ENCODE assay signal across 9 cellular contexts in genomic region chr16:3028716-3029319, GRCh38.
DNase-seq lines count a peak whose midpoint lies in the region; ATAC-seq lines count a peak whose summit lies in the region.
"Had no signal": no experiment of that assay in that cellular context is flagged by ENCODE, and none has a peak within 500 bp of the region (broad histone marks: within the 10 kb centered on the region; RNA-seq: fewer than 3 reads in every experiment).

No MANE protein-coding gene starts in this region.

- DNase-seq in activated naive CD8-positive, alpha-beta T cell treated with anti-CD3 and anti-CD28 coated beads, Interleukin-2, amount 50 U/mL, for 24 hours = no peak
- DNase-seq in NCI-H2171 (lab: John Stamatoyannopoulos, UW) (peak; percentile 51), NCI-H446 (lab: John Stamatoyannopoulos, UW) (no peak)
- no peak for DNase-seq in stimulated activated naive CD8-positive, alpha-beta T cell treated with anti-CD3 and anti-CD28 coated beads, Interleukin-15, amount 100 ng/mL, for 72 hours
- DNase-seq: NCI-H446 treated with DMSO at 0.1 percent for 48 hours had no signal

- H3K9me3 Mint-ChIP-seq in activated naive CD8-positive, alpha-beta T cell (ENCODE audit: low read depth) = no peaks in the 10 kb centered on the region
- no peaks in the 10 kb centered on the region for H3K9me3 Mint-ChIP-seq in activated naive CD8-positive, alpha-beta T cell treated with anti-CD3 and anti-CD28 coated beads, Interleukin-2, amount 50 U/mL, for 24 hours
- no peaks in the 10 kb centered on the region for H3K9me3 Mint-ChIP-seq in dendritic cell treated with granulocyte-macrophage colony-stimulating factor and Interleukin-4, amounts not matched to agents 40 ng/mL and 50 ng/mL, for 4 days
- no peaks in the 10 kb centered on the region for H3K9me3 Mint-ChIP-seq in stimulated activated naive CD8-positive, alpha-beta T cell treated with anti-CD3 and anti-CD28 coated beads, Interleukin-15, amount 100 ng/mL, for 72 hours

- ATAC-seq in activated naive CD8-positive, alpha-beta T cell treated with anti-CD3 and anti-CD28 coated beads, Interleukin-2, amount 50 U/mL, for 24 hours = no peak
- ATAC-seq in stimulated activated naive CD8-positive, alpha-beta T cell treated with anti-CD3 and anti-CD28 coated beads, Interleukin-15, amount 100 ng/mL, for 72 hours = no peak
- ATAC-seq in HG02588 (IDR thresholded peaks at IDR 0.05; ENCODE audit: unreplicated experiment) (no peak), GM18870 (IDR thresholded peaks at IDR 0.05; ENCODE audit: unreplicated experiment) (no peak)

- H3K36me3 Mint-ChIP-seq in activated naive CD8-positive, alpha-beta T cell = no peaks in the 10 kb centered on the region
- peaks cover 8% of the 10 kb centered on the region for H3K36me3 Mint-ChIP-seq in activated naive CD8-positive, alpha-beta T cell treated with anti-CD3 and anti-CD28 coated beads, Interleukin-2, amount 50 U/mL, for 24 hours (ENCODE audit: low read depth)
- peaks cover 36% of the 10 kb centered on the region for H3K36me3 Mint-ChIP-seq in dendritic cell treated with granulocyte-macrophage colony-stimulating factor and Interleukin-4, amounts not matched to agents 40 ng/mL and 50 ng/mL, for 4 days (ENCODE audit: low read depth)

- intact Hi-C loops in dendritic cell treated with granulocyte-macrophage colony-stimulating factor and Interleukin-4, amounts not matched to agents 40 ng/mL and 50 ng/mL, for 4 days (cut with micrococcal nuclease) = no loop called here

- H3K4me1 Mint-ChIP-seq in activated naive CD8-positive, alpha-beta T cell (ENCODE audit: low read depth) = peaks cover 23% of the 10 kb centered on the region
- H3K4me1 Mint-ChIP-seq in activated naive CD8-positive, alpha-beta T cell treated with anti-CD3 and anti-CD28 coated beads, Interleukin-2, amount 50 U/mL, for 24 hours = peaks cover 30% of the 10 kb centered on the region
- H3K4me1 Mint-ChIP-seq in dendritic cell treated with granulocyte-macrophage colony-stimulating factor and Interleukin-4, amounts not matched to agents 40 ng/mL and 50 ng/mL, for 4 days (ENCODE audit: low read depth) = peaks cover 75% of the 10 kb centered on the region
- H3K4me1 Mint-ChIP-seq in stimulated activated naive CD8-positive, alpha-beta T cell treated with anti-CD3 and anti-CD28 coated beads, Interleukin-15, amount 100 ng/mL, for 72 hours = peaks cover 63% of the 10 kb centered on the region

- peaks cover 21% of the 10 kb centered on the region for H3K27me3 Mint-ChIP-seq in activated naive CD8-positive, alpha-beta T cell
- peaks cover 43% of the 10 kb centered on the region for H3K27me3 Mint-ChIP-seq in activated naive CD8-positive, alpha-beta T cell treated with anti-CD3 and anti-CD28 coated beads, Interleukin-2, amount 50 U/mL, for 24 hours
- H3K27me3 Mint-ChIP-seq in dendritic cell treated with granulocyte-macrophage colony-stimulating factor and Interleukin-4, amounts not matched to agents 40 ng/mL and 50 ng/mL, for 4 days = peaks cover 55% of the 10 kb centered on the region
- peaks cover 59% of the 10 kb centered on the region for H3K27me3 Mint-ChIP-seq in stimulated activated naive CD8-positive, alpha-beta T cell treated with anti-CD3 and anti-CD28 coated beads, Interleukin-15, amount 100 ng/mL, for 72 hours

- H3K27ac Mint-ChIP-seq in activated naive CD8-positive, alpha-beta T cell = no peak overlapping the region
- H3K27ac Mint-ChIP-seq in activated naive CD8-positive, alpha-beta T cell treated with anti-CD3 and anti-CD28 coated beads, Interleukin-2, amount 50 U/mL, for 24 hours = no peak overlapping the region
- H3K27ac Mint-ChIP-seq in dendritic cell treated with granulocyte-macrophage colony-stimulating factor and Interleukin-4, amounts not matched to agents 40 ng/mL and 50 ng/mL, for 4 days = peak overlapping the region; percentile 37
- H3K27ac Mint-ChIP-seq in stimulated activated naive CD8-positive, alpha-beta T cell treated with anti-CD3 and anti-CD28 coated beads, Interleukin-15, amount 100 ng/mL, for 72 hours = no peak overlapping the region

- H3K4me3 Mint-ChIP-seq in activated naive CD8-positive, alpha-beta T cell = peak overlapping the region; percentile 53
- H3K4me3 Mint-ChIP-seq in activated naive CD8-positive, alpha-beta T cell treated with anti-CD3 and anti-CD28 coated beads, Interleukin-2, amount 50 U/mL, for 24 hours = no peak overlapping the region
- H3K4me3 Mint-ChIP-seq in dendritic cell treated with granulocyte-macrophage colony-stimulating factor and Interleukin-4, amounts not matched to agents 40 ng/mL and 50 ng/mL, for 4 days = peak overlapping the region; percentile 24
- H3K4me3 Mint-ChIP-seq in stimulated activated naive CD8-positive, alpha-beta T cell treated with anti-CD3 and anti-CD28 coated beads, Interleukin-15, amount 100 ng/mL, for 72 hours = peak overlapping the region; percentile 64 to 75
